In genomic region chr16:73669535-73670274, GRCh38 we compare ENCODE assay signal across 21 cellular contexts.
"Had no signal": no experiment of that assay in that cellular context is flagged by ENCODE, and none has a peak within 500 bp of the region (broad histone marks: within the 10 kb centered on the region; RNA-seq: fewer than 3 reads in every experiment).

No MANE protein-coding gene starts in this region.

- H3K27ac ChIP-seq: colonic mucosa, foreskin keratinocyte, hepatocyte, parathyroid adenoma, prostate gland, right lobe of liver, transverse colon had no signal

- H3K4me3 Mint-ChIP-seq: endodermal cell; naive B cell; nephron; stimulated activated effector memory CD8-positive, alpha-beta T cell treated with anti-CD3 and anti-CD28 coated beads, Interleukin-12 subunit alpha, Interleukin-12 subunit beta, amount 100 ng/mL, for 72 hours had no signal

- H3K36me3 ChIP-seq: colonic mucosa, prostate gland, right lobe of liver, transverse colon had no signal

- H3K79me2 ChIP-seq: hepatocyte, parathyroid adenoma had no signal

- H3K27ac Mint-ChIP-seq: endodermal cell; naive B cell; nephron; stimulated activated effector memory CD8-positive, alpha-beta T cell treated with anti-CD3 and anti-CD28 coated beads, Interleukin-12 subunit alpha, Interleukin-12 subunit beta, amount 100 ng/mL, for 72 hours had no signal

- DNase-seq: colonic mucosa; dermis blood vessel endothelial cell; endodermal cell; erythroblast; foreskin keratinocyte; left colon; left ventricle myocardium superior; mesendoderm; naive B cell; occipital lobe; retina; right lobe of liver; stimulated activated CD4-positive, alpha-beta T cell treated with anti-CD3 and anti-CD28 coated beads, Interleukin-4, amount 100 ng/mL, for 1 hour; stimulated activated CD8-positive, alpha-beta memory T cell treated with anti-CD3 and anti-CD28 coated beads, Interleukin-4, amount 100 ng/mL, for 48 hours; stimulated activated naive CD8-positive, alpha-beta T cell treated with anti-CD3 and anti-CD28 coated beads, Interleukin-15, Interleukin-2, amounts not matched to agents 100 U/mL and 50 U/mL, for 24 hours; transverse colon had no signal

- ATAC-seq: foreskin keratinocyte; left colon; left ventricle myocardium superior; right lobe of liver; stimulated activated effector memory CD8-positive, alpha-beta T cell treated with anti-CD3 and anti-CD28 coated beads, Interleukin-12 subunit alpha, Interleukin-12 subunit beta, amount 100 ng/mL, for 72 hours; stimulated activated naive CD8-positive, alpha-beta T cell treated with anti-CD3 and anti-CD28 coated beads, Interleukin-15, Interleukin-2, amounts not matched to agents 100 U/mL and 50 U/mL, for 24 hours had no signal

- H3K4me2 ChIP-seq: hepatocyte had no signal

- H2AFZ ChIP-seq: hepatocyte, parathyroid adenoma had no signal

- H3K4me3 ChIP-seq: colonic mucosa, hepatocyte, prostate gland, right lobe of liver, transverse colon had no signal

- H3K9ac ChIP-seq: parathyroid adenoma had no signal

- H3K9me3 Mint-ChIP-seq: endodermal cell; stimulated activated effector memory CD8-positive, alpha-beta T cell treated with anti-CD3 and anti-CD28 coated beads, Interleukin-12 subunit alpha, Interleukin-12 subunit beta, amount 100 ng/mL, for 72 hours had no signal

- H3K9me3 ChIP-seq: colonic mucosa, prostate gland, right lobe of liver, transverse colon had no signal

- H3K4me1 ChIP-seq: colonic mucosa, foreskin keratinocyte, parathyroid adenoma, prostate gland, right lobe of liver, transverse colon had no signal

- H3K27me3 ChIP-seq: colonic mucosa, foreskin keratinocyte, hepatocyte, right lobe of liver had no signal

- H3K4me1 Mint-ChIP-seq: naive B cell; stimulated activated effector memory CD8-positive, alpha-beta T cell treated with anti-CD3 and anti-CD28 coated beads, Interleukin-12 subunit alpha, Interleukin-12 subunit beta, amount 100 ng/mL, for 72 hours had no signal

- H3K36me3 Mint-ChIP-seq: naive B cell; stimulated activated effector memory CD8-positive, alpha-beta T cell treated with anti-CD3 and anti-CD28 coated beads, Interleukin-12 subunit alpha, Interleukin-12 subunit beta, amount 100 ng/mL, for 72 hours had no signal
